ENCODE assay signal across 1 cellular context in genomic region chr17:64126918-64127317, GRCh38.
TF ChIP-seq lines count a peak whose summit lies in the region.

No MANE protein-coding gene starts in this region.

TF ChIP-seq in A549, 52 proteins besides CTCF, POLR2A, EP300 and RAD21 (continued from another document):
- TF ChIP-seq BCL3 (IDR thresholded peaks at IDR 0.05) (no peak), NFE2L2 (conservative IDR thresholded peaks at IDR 0.05; ENCODE audit: low read length) (no peak), NPAS2 (CRISPR knock-in tag; IDR thresholded peaks at IDR 0.05; ENCODE audit: borderline replicate concordance) (no peak), ESRRA (IDR thresholded peaks at IDR 0.05; ENCODE audit: borderline replicate concordance, low read length) (no peak)
TF ChIP-seq in A549: peak in this region for 0.
